In genomic region chr20:3798908-3799248, GRCh38 we compare ENCODE assay signal across 10 cellular contexts. TPM values are rescaled to one million over a fixed set of nuclear protein-coding genes. Genes with fewer than 3 reads are reported as not detected.
DNase-seq lines count a peak whose midpoint lies in the region; TF ChIP-seq lines count a peak whose summit lies in the region.
"Had no signal": no experiment of that assay in that cellular context is flagged by ENCODE, and none has a peak within 500 bp of the region (broad histone marks: within the 10 kb centered on the region; RNA-seq: fewer than 3 reads in every experiment).

No MANE protein-coding gene starts in this region.

- no peak for TF ChIP-seq POLR2A in Peyer's patch (IDR thresholded peaks at IDR 0.05)

- DNase-seq in NCI-H82 (lab: John Stamatoyannopoulos, UW) (peak; percentile 16), NCI-H82 treated with DMSO at 0.1 percent for 48 hours (lab: John Stamatoyannopoulos, UW; ENCODE audit: unreplicated experiment) (no peak), Peyer's patch (no peak), fibroblast of mammary gland (ENCODE audit: low read depth) (no peak), T-helper 9 cell (no peak), anterior cingulate cortex (lab: John Stamatoyannopoulos, UW) (no peak)
- DNase-seq in stimulated activated CD4-positive, alpha-beta T cell treated with anti-CD3 and anti-CD28 coated beads, Interleukin-4, amount 100 ng/mL, for 24 hours: no peak

- H3K4me1 ChIP-seq in Peyer's patch (peaks cover 16 to 43% (median 36%) of the 10 kb centered on the region in 4 donors), skeletal muscle tissue (ENCODE audit: control insufficient read depth in 3 of 3, insufficient read depth in 3 of 3, low read length in 3 of 3) (peaks cover 8 to 27% (median 15%) of the 10 kb centered on the region in 3 donors)

- H3K4me3 ChIP-seq in Peyer's patch (no peak overlapping the region), fibroblast of mammary gland (ENCODE audit: control insufficient read depth, low read depth, low read length) (peak overlapping the region; percentile 74), skeletal muscle tissue (ENCODE audit: low read length in 3 of 3) (no peak overlapping the region)
- H3K4me3 ChIP-seq: right atrium auricular region had no signal

- peak overlapping the region; percentile 96 to 97 (median 96) for H3K27ac ChIP-seq in Peyer's patch
- H3K27ac ChIP-seq in skeletal muscle tissue (ENCODE audit: low read depth, low read length): peak overlapping the region; percentile 12
- H3K27ac ChIP-seq: right atrium auricular region had no signal

- TF ChIP-seq CTCF in Peyer's patch (IDR thresholded peaks at IDR 0.05): no peak
- TF ChIP-seq CTCF in fibroblast of mammary gland (conservative IDR thresholded peaks at IDR 0.05; ENCODE audit: control insufficient read depth, insufficient read depth, low read depth, low read length): no peak

- H3K36me3 ChIP-seq in Peyer's patch (peaks cover 0 to 37% (median 0%) of the 10 kb centered on the region in 3 donors), skeletal muscle tissue (ENCODE audit: control insufficient read depth in 3 of 3, insufficient read depth in 3 of 3, low read length in 3 of 3) (peaks cover 10 to 30% (median 16%) of the 10 kb centered on the region in 3 donors)

- H3K9me3 ChIP-seq in Peyer's patch: no peaks in the 10 kb centered on the region
- no peaks in the 10 kb centered on the region for H3K9me3 ChIP-seq in skeletal muscle tissue (ENCODE audit: control insufficient read depth in 3 of 3, low read length in 3 of 3)
- H3K9me3 ChIP-seq: right atrium auricular region had no signal

- no peaks in the 10 kb centered on the region for H3K27me3 ChIP-seq in Peyer's patch
- no peaks in the 10 kb centered on the region for H3K27me3 ChIP-seq in skeletal muscle tissue (ENCODE audit: control insufficient read depth in 3 of 3, insufficient read depth in 3 of 3, low read length in 3 of 3)
- H3K27me3 ChIP-seq: right atrium auricular region had no signal

- peak overlapping the region in 1 of 3 donors; percentile 54 for H3K9ac ChIP-seq in skeletal muscle tissue (ENCODE audit: low read depth in 1 of 3, low read length in 3 of 3)

RNA-seq across cellular contexts. Expression of gene CDC25B, which starts 2.8 kb away (rescaled TPM):
- 100 to 1,000 TPM in 1 of 4 donors, 10 to 100 TPM in 3; 14.2 to 202 (median 34.1) TPM for total RNA-seq in Peyer's patch
- total RNA-seq in skeletal muscle tissue: 28.7 TPM

RNA-seq across cellular contexts. Expression of gene CENPB, which starts 12.3 kb away (rescaled TPM):
- total RNA-seq in Peyer's patch: 10 to 100 TPM; 39.8 to 61.9 (median 47.0) TPM
- total RNA-seq in skeletal muscle tissue: 46.4 TPM

RNA-seq across cellular contexts. Expression of gene SPEF1, which starts 17.6 kb away (rescaled TPM):
- not detected for total RNA-seq in Peyer's patch
- total RNA-seq in skeletal muscle tissue: not detected
- total RNA-seq: HT1080 had no signal

RNA-seq across cellular contexts. Expression of gene AP5S1, which starts 21.5 kb away (rescaled TPM):
- total RNA-seq in Peyer's patch (10 to 100 TPM; 11.6 to 26.4 (median 22.5) TPM), skeletal muscle tissue (8.9 TPM)

RNA-seq across cellular contexts. Expression of gene ADISSP, which starts 31.3 kb away (rescaled TPM):
- total RNA-seq in Peyer's patch (10 to 100 TPM in 2 of 4 donors, 1 to 10 TPM in 2; 7.4 to 13.2 (median 10.2) TPM), skeletal muscle tissue (9.4 TPM)
